In the genomic region with DNA sequence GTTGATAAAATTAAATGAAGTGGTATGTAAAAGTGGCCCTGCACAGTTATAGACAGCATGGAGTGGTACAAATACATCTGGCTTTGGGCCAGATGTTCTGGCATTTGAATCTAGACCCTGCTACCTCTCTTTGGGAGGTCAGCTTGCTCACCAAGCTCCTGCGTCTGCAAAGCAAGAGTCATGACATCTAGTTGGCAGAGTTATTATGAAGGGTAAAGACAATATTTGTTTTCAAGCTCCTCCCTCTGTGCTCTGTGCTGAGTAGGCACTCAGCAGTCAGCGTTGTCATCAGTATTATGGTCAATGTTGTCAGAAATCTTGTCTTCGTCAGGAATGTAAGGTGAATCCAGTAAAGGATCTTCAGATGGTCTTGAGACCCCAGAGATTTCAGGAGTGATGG, we compare ENCODE assay signal across 29 cellular contexts.
"Had no signal": no experiment of that assay in that cellular context is flagged by ENCODE, and none has a peak within 500 bp of the region (broad histone marks: within the 10 kb centered on the region; RNA-seq: fewer than 3 reads in every experiment).

No MANE protein-coding gene starts in this region.

- H3K4me3 ChIP-seq: esophagus muscularis mucosa, heart right ventricle, left lung, lung, mucosa of descending colon, psoas muscle, right atrium auricular region, spleen, uterus had no signal

- H3K27me3 Mint-ChIP-seq: stimulated activated naive CD8-positive, alpha-beta T cell treated with anti-CD3 and anti-CD28 coated beads, Interleukin-15, amount 100 ng/mL, for 72 hours; T-helper 17 cell; type B pancreatic cell had no signal

- DNase-seq: activated CD4-positive, alpha-beta memory T cell treated with anti-CD3 and anti-CD28 coated beads, Interleukin-2, amount 10 ng/mL, durations not matched to agents 7 days and 5 days; activated CD4-positive, alpha-beta T cell treated with anti-CD3 and anti-CD28 coated beads, Interleukin-2, amount 10 ng/mL, durations not matched to agents 7 days and 5 days; activated CD4-positive, CD25-positive, alpha-beta regulatory T cell treated with anti-CD3 and anti-CD28 coated beads, Interleukin-2, amount 50 U/mL, for 72 hours; activated CD8-positive, alpha-beta memory T cell treated with anti-CD3 and anti-CD28 coated beads, Interleukin-2, amount 50 U/mL, for 48 hours; activated gamma-delta T cell treated with Interleukin-2 at 50 U/mL for 16 hours; activated naive CD4-positive, alpha-beta T cell treated with anti-CD3 and anti-CD28 coated beads, Interleukin-2, amount 50 U/mL, for 16 hours; activated T-cell treated with anti-CD3 and anti-CD28 coated beads, Interleukin-2, amount 50 U/mL, for 24 hours; amniotic stem cell; central memory CD4-positive, alpha-beta T cell; dermis blood vessel endothelial cell; effector CD4-positive, alpha-beta T cell; foreskin melanocyte; heart right ventricle; kidney glomerular epithelial cell; left lung; mucosa of descending colon; psoas muscle; spleen; stimulated activated CD4-positive, alpha-beta T cell treated with anti-CD3 and anti-CD28 coated beads, Interleukin-2, amount 100 ng/mL, for 48 hours; stimulated activated naive CD8-positive, alpha-beta T cell treated with anti-CD3 and anti-CD28 coated beads, Interleukin-15, amount 100 ng/mL, for 72 hours; substantia nigra; T-helper 17 cell; T1000; uterus had no signal

- H3K27ac ChIP-seq: esophagus muscularis mucosa, heart right ventricle, left lung, parathyroid adenoma, psoas muscle, right atrium auricular region, spleen, uterus had no signal

- H3K4me1 ChIP-seq: parathyroid adenoma, psoas muscle, uterus had no signal

- H3K9me3 ChIP-seq: esophagus muscularis mucosa, heart right ventricle, left lung, mucosa of descending colon, psoas muscle, right atrium auricular region, spleen, uterus had no signal

- H3K27ac Mint-ChIP-seq: activated CD4-positive, alpha-beta memory T cell treated with anti-CD3 and anti-CD28 coated beads, Interleukin-2, amount 10 ng/mL, durations not matched to agents 7 days and 5 days; activated CD4-positive, alpha-beta T cell treated with anti-CD3 and anti-CD28 coated beads, Interleukin-2, amount 10 ng/mL, durations not matched to agents 7 days and 5 days; activated T-cell treated with anti-CD3 and anti-CD28 coated beads, Interleukin-2, amount 50 U/mL, for 24 hours; stimulated activated naive CD8-positive, alpha-beta T cell treated with anti-CD3 and anti-CD28 coated beads, Interleukin-15, amount 100 ng/mL, for 72 hours; T-helper 17 cell; type B pancreatic cell had no signal

- H3K4me3 Mint-ChIP-seq: activated CD4-positive, alpha-beta memory T cell treated with anti-CD3 and anti-CD28 coated beads, Interleukin-2, amount 10 ng/mL, durations not matched to agents 7 days and 5 days; activated CD4-positive, alpha-beta T cell treated with anti-CD3 and anti-CD28 coated beads, Interleukin-2, amount 10 ng/mL, durations not matched to agents 7 days and 5 days; activated T-cell treated with anti-CD3 and anti-CD28 coated beads, Interleukin-2, amount 50 U/mL, for 24 hours; stimulated activated naive CD8-positive, alpha-beta T cell treated with anti-CD3 and anti-CD28 coated beads, Interleukin-15, amount 100 ng/mL, for 72 hours; T-helper 17 cell; type B pancreatic cell had no signal

- H2AFZ ChIP-seq: parathyroid adenoma had no signal

- H3K9ac ChIP-seq: parathyroid adenoma had no signal

- H3K27me3 ChIP-seq: esophagus muscularis mucosa, heart right ventricle, left lung, right atrium auricular region, spleen, uterus had no signal

- ATAC-seq: heart right ventricle; left lung; mucosa of descending colon; psoas muscle; stimulated activated naive CD8-positive, alpha-beta T cell treated with anti-CD3 and anti-CD28 coated beads, Interleukin-15, amount 100 ng/mL, for 72 hours; T-helper 17 cell had no signal

- H3K9me3 Mint-ChIP-seq: activated CD4-positive, alpha-beta memory T cell treated with anti-CD3 and anti-CD28 coated beads, Interleukin-2, amount 10 ng/mL, durations not matched to agents 7 days and 5 days; activated CD4-positive, alpha-beta T cell treated with anti-CD3 and anti-CD28 coated beads, Interleukin-2, amount 10 ng/mL, durations not matched to agents 7 days and 5 days; activated T-cell treated with anti-CD3 and anti-CD28 coated beads, Interleukin-2, amount 50 U/mL, for 24 hours; stimulated activated naive CD8-positive, alpha-beta T cell treated with anti-CD3 and anti-CD28 coated beads, Interleukin-15, amount 100 ng/mL, for 72 hours; type B pancreatic cell had no signal
